ENCODE assay signal across 8 cellular contexts in genomic region chr1:209850342-209850979, GRCh38. TPM values are rescaled to one million over a fixed set of nuclear protein-coding genes. Genes with fewer than 3 reads are reported as not detected.
DNase-seq lines count a peak whose midpoint lies in the region; ATAC-seq and TF ChIP-seq lines count a peak whose summit lies in the region.

No MANE protein-coding gene starts in this region.

- no peaks in the 10 kb centered on the region for H3K9me3 ChIP-seq in SK-N-MC (ENCODE audit: low read depth, low read length)

- H3K36me3 ChIP-seq in SK-N-MC (ENCODE audit: insufficient read depth, low read length) = peaks cover 57% of the 10 kb centered on the region

- TF ChIP-seq CTCF in LNCAP (IDR thresholded peaks at IDR 0.05) (peak; percentile 92), choroid plexus epithelial cell (conservative IDR thresholded peaks at IDR 0.05; ENCODE audit: low read depth, low read length) (peak; percentile 94)

- H3K27ac ChIP-seq in SK-N-MC = peak overlapping the region; percentile 72

- ATAC-seq in GM19455 (IDR thresholded peaks at IDR 0.05; ENCODE audit: unreplicated experiment) = peak; percentile 78
- no peak for ATAC-seq in GM21786 (IDR thresholded peaks at IDR 0.05; ENCODE audit: unreplicated experiment)

- peak overlapping the region; percentile 30 for H3K9ac ChIP-seq in SK-N-MC (ENCODE audit: insufficient read length)

- DNase-seq in CMK (ENCODE audit: low read depth) (peak; percentile 32), SK-N-MC (ENCODE audit: low read depth, low spot score) (peak; percentile 66), choroid plexus epithelial cell (ENCODE audit: low read depth) (peak; percentile 92), myocyte (ENCODE audit: low read depth) (peak; percentile 26), SKM-1 treated with dmso at 0.1 percent for 144 hours (lab: John Stamatoyannopoulos, UW; ENCODE audit: unreplicated experiment) (no peak)

- H3K4me3 ChIP-seq in SK-N-MC (no peak overlapping the region), choroid plexus epithelial cell (ENCODE audit: low read depth, low read length) (no peak overlapping the region)

RNA-seq across cellular contexts. Expression of gene UTP25, which starts 22.7 kb away (rescaled TPM):
- total RNA-seq in myocyte = 6.7 and 6.8 TPM in 2 replicates
- 4.6 TPM for polyA plus RNA-seq in myocyte (2012)

RNA-seq across cellular contexts. Expression of gene IRF6, which starts 44.5 kb away (rescaled TPM):
- 0.53 and 1.2 TPM in 2 replicates for total RNA-seq in myocyte
- 1.2 TPM for polyA plus RNA-seq in myocyte (2012)
